Comparison of ENCODE assay signal across 11 cellular contexts in genomic region chr20:19347943-19348456, GRCh38.
DNase-seq lines count a peak whose midpoint lies in the region; ATAC-seq and TF ChIP-seq lines count a peak whose summit lies in the region.
"Had no signal": no experiment of that assay in that cellular context is flagged by ENCODE, and none has a peak within 500 bp of the region (broad histone marks: within the 10 kb centered on the region; RNA-seq: fewer than 3 reads in every experiment).

No MANE protein-coding gene starts in this region.

- no peaks in the 10 kb centered on the region; a peak in 1 of 22 replicates for H4K20me1 ChIP-seq in BLaER1 treated with 17β-estradiol and CSF1 and Interleukin-3, amounts not matched to agents 10 nM and 100 nM
- no peaks in the 10 kb centered on the region for H4K20me1 ChIP-seq in Karpas-422 (ENCODE audit: insufficient read depth, low read depth, low read length)

- peak overlapping the region in 6 of 10 experiments; percentile 5 to 40 (median 23); a peak in 6 of 20 replicates for H3K4me3 ChIP-seq in BLaER1 treated with 17β-estradiol and CSF1 and Interleukin-3, amounts not matched to agents 10 nM and 100 nM
- H3K4me3 ChIP-seq in Karpas-422 (ENCODE audit: low read length) (no peak overlapping the region; the same call in 1 of the 2 replicates), tibial nerve (no peak overlapping the region)
- H3K4me3 ChIP-seq: uterus had no signal

- H3K9me2 ChIP-seq in Karpas-422 (replicated peaks; ENCODE audit: insufficient read depth, low read length) = no peaks in the 10 kb centered on the region

- no peak overlapping the region for H3K4me3 Mint-ChIP-seq in activated CD4-positive, alpha-beta T cell treated with anti-CD3 and anti-CD28 coated beads, Interleukin-2, amount 10 ng/mL, durations not matched to agents 7 days and 5 days

- TF ChIP-seq EP300 in tibial nerve (IDR thresholded peaks at IDR 0.05) = no peak

- no peaks in the 10 kb centered on the region for H3K4me1 Mint-ChIP-seq in activated CD4-positive, alpha-beta T cell treated with anti-CD3 and anti-CD28 coated beads, Interleukin-2, amount 10 ng/mL, durations not matched to agents 7 days and 5 days

- peak overlapping the region; percentile 48 to 84 (median 71) for H3K4me2 ChIP-seq in BLaER1 treated with 17β-estradiol and CSF1 and Interleukin-3, amounts not matched to agents 10 nM and 100 nM
- H3K4me2 ChIP-seq in Karpas-422 (ENCODE audit: low read depth, low read length, poor library complexity, severe bottlenecking) = peak overlapping the region; percentile 54

- no peak overlapping the region for H3K27ac ChIP-seq in BLaER1 treated with 17β-estradiol and CSF1 and Interleukin-3, amounts not matched to agents 10 nM and 100 nM
- H3K27ac ChIP-seq in Karpas-422 (ENCODE audit: low read length) (no peak overlapping the region), tibial nerve (no peak overlapping the region)
- H3K27ac ChIP-seq: uterus had no signal

- CTCF ChIA-PET in activated CD4-positive, alpha-beta T cell treated with anti-CD3 and anti-CD28 coated beads, Interleukin-2, amount 10 ng/mL, durations not matched to agents 7 days and 5 days (lab: Charles Lee) = no interaction called here

- no peaks in the 10 kb centered on the region for H3K27me3 Mint-ChIP-seq in activated CD4-positive, alpha-beta T cell treated with anti-CD3 and anti-CD28 coated beads, Interleukin-2, amount 10 ng/mL, durations not matched to agents 7 days and 5 days

- no peaks in the 10 kb centered on the region for H3K9me3 Mint-ChIP-seq in activated CD4-positive, alpha-beta T cell treated with anti-CD3 and anti-CD28 coated beads, Interleukin-2, amount 10 ng/mL, durations not matched to agents 7 days and 5 days

- H3K4me1 ChIP-seq in BLaER1 treated with 17β-estradiol and CSF1 and Interleukin-3, amounts not matched to agents 10 nM and 100 nM = peaks cover 0 to 13% (median 9%) of the 10 kb centered on the region in 10 experiments; a peak in 11 of 20 replicates
- H3K4me1 ChIP-seq in Karpas-422 (ENCODE audit: low read length) = no peaks in the 10 kb centered on the region
- no peaks in the 10 kb centered on the region for H3K4me1 ChIP-seq in tibial nerve
- H3K4me1 ChIP-seq: uterus had no signal

- no peaks in the 10 kb centered on the region for H3K36me3 ChIP-seq in BLaER1 treated with 17β-estradiol and CSF1 and Interleukin-3, amounts not matched to agents 10 nM and 100 nM
- no peaks in the 10 kb centered on the region for H3K36me3 ChIP-seq in Karpas-422 (ENCODE audit: insufficient read depth, low read length)
- H3K36me3 ChIP-seq in tibial nerve = no peaks in the 10 kb centered on the region
- H3K36me3 ChIP-seq: uterus had no signal

- H3K36me3 Mint-ChIP-seq in activated CD4-positive, alpha-beta T cell treated with anti-CD3 and anti-CD28 coated beads, Interleukin-2, amount 10 ng/mL, durations not matched to agents 7 days and 5 days (ENCODE audit: low read depth) = no peaks in the 10 kb centered on the region

- peaks cover 0 to 31% (median 16%) of the 10 kb centered on the region in 11 experiments; a peak in 11 of 22 replicates for H3K27me3 ChIP-seq in BLaER1 treated with 17β-estradiol and CSF1 and Interleukin-3, amounts not matched to agents 10 nM and 100 nM
- H3K27me3 ChIP-seq in Karpas-422 (ENCODE audit: low read length) (0 out of 2 replicates have a peak, but pooled peaks cover 3% of the 10 kb centered on the region), tibial nerve (no peaks in the 10 kb centered on the region)
- H3K27me3 ChIP-seq: uterus had no signal

- TF ChIP-seq POLR2A in tibial nerve (IDR thresholded peaks at IDR 0.05) = no peak

- ATAC-seq in GM19023 (IDR thresholded peaks at IDR 0.05; ENCODE audit: unreplicated experiment) (peak; percentile 86), HG02759 (IDR thresholded peaks at IDR 0.05; ENCODE audit: unreplicated experiment) (peak; percentile 89)

- no peaks in the 10 kb centered on the region for H3K9me3 ChIP-seq in BLaER1 treated with 17β-estradiol and CSF1 and Interleukin-3, amounts not matched to agents 10 nM and 100 nM (replicated peaks in 1 of 11)
- H3K9me3 ChIP-seq in Karpas-422 (ENCODE audit: low read length) (no peaks in the 10 kb centered on the region), tibial nerve (no peaks in the 10 kb centered on the region)
- H3K9me3 ChIP-seq: uterus had no signal

- POLR2A ChIA-PET in activated CD4-positive, alpha-beta T cell treated with anti-CD3 and anti-CD28 coated beads, Interleukin-2, amount 10 ng/mL, durations not matched to agents 7 days and 5 days (lab: Charles Lee) = no interaction called here

- WGBS in tibial nerve, 2 donors = 80 to 82% methylated on average over 11 of the region's 11 CpGs

- DNase-seq in Karpas-422 = no peak
- DNase-seq in activated CD4-positive, alpha-beta T cell treated with anti-CD3 and anti-CD28 coated beads, Interleukin-2, amount 10 ng/mL, durations not matched to agents 7 days and 5 days = no peak
- no peak for DNase-seq in tibial nerve (ENCODE audit: low spot score in 2 of 2)
- DNase-seq in activated CD8-positive, alpha-beta memory T cell treated with anti-CD3 and anti-CD28 coated beads, Interleukin-2, amount 50 U/mL, for 4 hours = no peak
- no peak for DNase-seq in hippocampal formation (lab: John Stamatoyannopoulos, UW)
- DNase-seq: activated naive CD4-positive, alpha-beta T cell; NCI-H1694 treated with DMSO at 0.1 percent for 48 hours; uterus had no signal

- H3K9ac ChIP-seq in BLaER1 treated with 17β-estradiol and CSF1 and Interleukin-3, amounts not matched to agents 10 nM and 100 nM = peak overlapping the region in 4 of 11 experiments; percentile 18 to 50 (median 22); a peak in 2 of 22 replicates
- 0 out of 2 replicates have a peak overlapping the region, but pooled peaks have one; percentile 12 for H3K9ac ChIP-seq in Karpas-422 (ENCODE audit: low read length)

- H2AFZ ChIP-seq in Karpas-422 (ENCODE audit: low read length) = peak overlapping the region; percentile 23; the same call in 1 of the 2 replicates

- no peaks in the 10 kb centered on the region for H3K79me2 ChIP-seq in Karpas-422 (ENCODE audit: low read length)

- TF ChIP-seq CTCF in tibial nerve (IDR thresholded peaks at IDR 0.05) = no peak

- no peak overlapping the region for H3K27ac Mint-ChIP-seq in activated CD4-positive, alpha-beta T cell treated with anti-CD3 and anti-CD28 coated beads, Interleukin-2, amount 10 ng/mL, durations not matched to agents 7 days and 5 days

Comparison
In these comparisons a context has a peak if more than half of its experiments do, and no peak if none do; other contexts are left out.
1. H3K4me3 ChIP-seq: peak in BLaER1 treated with 17β-estradiol and CSF1 and Interleukin-3, amounts not matched to agents 10 nM and 100 nM (6 of 10); none in Karpas-422 (single experiment) and tibial nerve (0 of 4).